9 cellular contexts compared by ENCODE assay signal in genomic region chr11:12157241-12157661, GRCh38. TPM values are rescaled to one million over a fixed set of nuclear protein-coding genes. Genes with fewer than 3 reads are reported as not detected.
A peak's percentile ranks its signal among the peaks of the same experiment; 100 is the strongest.
DNase-seq lines count a peak whose midpoint lies in the region; ATAC-seq and TF ChIP-seq lines count a peak whose summit lies in the region.
"Had no signal": no experiment of that assay in that cellular context is flagged by ENCODE, and none has a peak within 500 bp of the region (broad histone marks: within the 10 kb centered on the region; RNA-seq: fewer than 3 reads in every experiment).

No MANE protein-coding gene starts in this region.

- POLR2A ChIA-PET in activated CD8-positive, alpha-beta T cell treated with anti-CD3 and anti-CD28 coated beads, Interleukin-2, amount 10 ng/mL, durations not matched to agents 7 days and 5 days (lab: Charles Lee): interaction anchor here (0.9 to 1.6 kb wide), 8 partner anchors 16 to 71 kb away, joined by 3 to 8 read pairs (median 4); partner anchors contain the start of gene MICAL2

- DNase-seq in activated naive CD4-positive, alpha-beta T cell treated with anti-CD3 and anti-CD28 coated beads, Interleukin-2, amount 50 U/mL, for 16 hours: no peak
- DNase-seq in activated CD8-positive, alpha-beta T cell treated with anti-CD3 and anti-CD28 coated beads, Interleukin-2, amount 10 ng/mL, durations not matched to agents 7 days and 5 days: no peak
- DNase-seq in iris pigment epithelial cell (ENCODE audit: low read depth) (peak; percentile 82), uterus (peak in 1 of 2 donors; percentile 29), medulla oblongata (ENCODE audit: extremely low spot score) (no peak)
- DNase-seq: left cardiac atrium had no signal

- TF ChIP-seq POLR2A in uterus (IDR thresholded peaks at IDR 0.05): no peak

- peaks cover 33% of the 10 kb centered on the region for H3K4me1 Mint-ChIP-seq in activated naive CD4-positive, alpha-beta T cell treated with anti-CD3 and anti-CD28 coated beads, Interleukin-2, amount 50 U/mL, for 24 hours
- H3K4me1 Mint-ChIP-seq in activated CD8-positive, alpha-beta T cell treated with anti-CD3 and anti-CD28 coated beads, Interleukin-2, amount 10 ng/mL, durations not matched to agents 7 days and 5 days (ENCODE audit: low read depth): peaks cover 62% of the 10 kb centered on the region

- H3K9me3 ChIP-seq in uterus: no peaks in the 10 kb centered on the region

- no peaks in the 10 kb centered on the region for H3K27me3 ChIP-seq in uterus

- peaks cover 21 to 26% of the 10 kb centered on the region in 2 donors for H3K4me1 ChIP-seq in uterus

- CTCF ChIA-PET in activated CD8-positive, alpha-beta T cell treated with anti-CD3 and anti-CD28 coated beads, Interleukin-2, amount 10 ng/mL, durations not matched to agents 7 days and 5 days (lab: Charles Lee): interaction anchor here (0.8 to 3.9 kb wide), 15 partner anchors 9 to 124 kb away, joined by 3 to 22 read pairs (median 5); no protein-coding TSS in a partner anchor

- H3K36me3 ChIP-seq in uterus: no peaks in the 10 kb centered on the region

- peak; percentile 77 for ATAC-seq in activated CD8-positive, alpha-beta T cell treated with anti-CD3 and anti-CD28 coated beads, Interleukin-2, amount 10 ng/mL, durations not matched to agents 7 days and 5 days
- no peak for ATAC-seq in GM21515 (IDR thresholded peaks at IDR 0.05; ENCODE audit: unreplicated experiment)
- no peak for ATAC-seq in HG03135 (IDR thresholded peaks at IDR 0.05; ENCODE audit: unreplicated experiment)

- H3K4me3 ChIP-seq in uterus: no peak overlapping the region

- H3K36me3 Mint-ChIP-seq in activated naive CD4-positive, alpha-beta T cell treated with anti-CD3 and anti-CD28 coated beads, Interleukin-2, amount 50 U/mL, for 24 hours: no peaks in the 10 kb centered on the region
- peaks cover 15% of the 10 kb centered on the region for H3K36me3 Mint-ChIP-seq in activated CD8-positive, alpha-beta T cell treated with anti-CD3 and anti-CD28 coated beads, Interleukin-2, amount 10 ng/mL, durations not matched to agents 7 days and 5 days (ENCODE audit: low read depth)

- peak overlapping the region; percentile 25 for H3K27ac Mint-ChIP-seq in activated naive CD4-positive, alpha-beta T cell treated with anti-CD3 and anti-CD28 coated beads, Interleukin-2, amount 50 U/mL, for 24 hours
- H3K27ac Mint-ChIP-seq in activated CD8-positive, alpha-beta T cell treated with anti-CD3 and anti-CD28 coated beads, Interleukin-2, amount 10 ng/mL, durations not matched to agents 7 days and 5 days: peak overlapping the region; percentile 73

- TF ChIP-seq CTCF in uterus (IDR thresholded peaks at IDR 0.05): peak in 1 of 4 experiments; percentile 4

- H3K27ac ChIP-seq in uterus: peak overlapping the region; percentile 84 to 88

- intact Hi-C loops in uterus (cut with DNase I; ENCODE audit: low total_unique reads): no loop called here

- no peaks in the 10 kb centered on the region for H3K27me3 Mint-ChIP-seq in activated naive CD4-positive, alpha-beta T cell treated with anti-CD3 and anti-CD28 coated beads, Interleukin-2, amount 50 U/mL, for 24 hours
- H3K27me3 Mint-ChIP-seq in activated CD8-positive, alpha-beta T cell treated with anti-CD3 and anti-CD28 coated beads, Interleukin-2, amount 10 ng/mL, durations not matched to agents 7 days and 5 days (ENCODE audit: low read depth): no peaks in the 10 kb centered on the region

- peak overlapping the region; percentile 23 for H3K4me3 Mint-ChIP-seq in activated naive CD4-positive, alpha-beta T cell treated with anti-CD3 and anti-CD28 coated beads, Interleukin-2, amount 50 U/mL, for 24 hours
- no peak overlapping the region for H3K4me3 Mint-ChIP-seq in activated CD8-positive, alpha-beta T cell treated with anti-CD3 and anti-CD28 coated beads, Interleukin-2, amount 10 ng/mL, durations not matched to agents 7 days and 5 days

- H3K9me3 Mint-ChIP-seq in activated naive CD4-positive, alpha-beta T cell treated with anti-CD3 and anti-CD28 coated beads, Interleukin-2, amount 50 U/mL, for 24 hours: no peaks in the 10 kb centered on the region
- no peaks in the 10 kb centered on the region for H3K9me3 Mint-ChIP-seq in activated CD8-positive, alpha-beta T cell treated with anti-CD3 and anti-CD28 coated beads, Interleukin-2, amount 10 ng/mL, durations not matched to agents 7 days and 5 days (ENCODE audit: insufficient read depth)

RNA-seq across cellular contexts. Expression of gene MICAL2, which starts 46.9 kb away (rescaled TPM):
- total RNA-seq in activated CD8-positive, alpha-beta T cell treated with anti-CD3 and anti-CD28 coated beads, Interleukin-2, amount 10 ng/mL, durations not matched to agents 7 days and 5 days: 10 to 100 TPM; 34.9 to 37.5 TPM
- total RNA-seq in uterus: 100 to 1,000 TPM in 1 of 4 donors, 10 to 100 TPM in 3; 29.6 to 139 (median 53.1) TPM
